Comparison of ENCODE assay signal across 10 cellular contexts in genomic region chr3:144429719-144430121, GRCh38.
A peak's percentile ranks its signal among the peaks of the same experiment; 100 is the strongest.
DNase-seq lines count a peak whose midpoint lies in the region; ATAC-seq, FAIRE-seq and TF ChIP-seq lines count a peak whose summit lies in the region.
"Had no signal": no experiment of that assay in that cellular context is flagged by ENCODE, and none has a peak within 500 bp of the region (broad histone marks: within the 10 kb centered on the region; RNA-seq: fewer than 3 reads in every experiment).

No MANE protein-coding gene starts in this region.

- no peaks in the 10 kb centered on the region for H3K36me3 ChIP-seq in bronchial epithelial cell (ENCODE audit: control insufficient read depth, insufficient read depth, low read length)

- DNase-seq in bronchial epithelial cell (ENCODE audit: low read depth) = peak; percentile 69
- DNase-seq in HuH-7 (ENCODE audit: low spot score) = no peak
- no peak for DNase-seq in NCI-H2107 treated with DMSO at 0.1 percent for 48 hours (lab: John Stamatoyannopoulos, UW; ENCODE audit: unreplicated experiment)
- DNase-seq in globus pallidus (ENCODE audit: low spot score) = no peak
- DNase-seq in stimulated activated CD4-positive, alpha-beta T cell treated with anti-CD3 and anti-CD28 coated beads, Interleukin-2, amount 100 ng/mL, for 48 hours = no peak
- DNase-seq: NCI-H1048, SHP77 treated with DMSO at 0.1 percent for 48 hours had no signal

- no peak for FAIRE-seq in bronchial epithelial cell (lab: Jason Lieb, UNC)

- H3K27me3 ChIP-seq in bronchial epithelial cell (ENCODE audit: control insufficient read depth, insufficient read depth, low read length) = no peaks in the 10 kb centered on the region

- ATAC-seq in GM18502 (IDR thresholded peaks at IDR 0.05; ENCODE audit: poor library complexity, unreplicated experiment) = peak; percentile 81
- peak; percentile 67 for ATAC-seq in GM21447 (IDR thresholded peaks at IDR 0.05; ENCODE audit: unreplicated experiment)
- peak; percentile 60 for ATAC-seq in HG03095 (IDR thresholded peaks at IDR 0.05; ENCODE audit: unreplicated experiment)

- H3K4me3 ChIP-seq in bronchial epithelial cell (ENCODE audit: low read depth, low read length) = no peak overlapping the region

- no peak for TF ChIP-seq CTCF in bronchial epithelial cell (IDR thresholded peaks at IDR 0.05; ENCODE audit: insufficient read depth, low read length, severe bottlenecking)
